21 cellular contexts compared by ENCODE assay signal in the genomic region with DNA sequence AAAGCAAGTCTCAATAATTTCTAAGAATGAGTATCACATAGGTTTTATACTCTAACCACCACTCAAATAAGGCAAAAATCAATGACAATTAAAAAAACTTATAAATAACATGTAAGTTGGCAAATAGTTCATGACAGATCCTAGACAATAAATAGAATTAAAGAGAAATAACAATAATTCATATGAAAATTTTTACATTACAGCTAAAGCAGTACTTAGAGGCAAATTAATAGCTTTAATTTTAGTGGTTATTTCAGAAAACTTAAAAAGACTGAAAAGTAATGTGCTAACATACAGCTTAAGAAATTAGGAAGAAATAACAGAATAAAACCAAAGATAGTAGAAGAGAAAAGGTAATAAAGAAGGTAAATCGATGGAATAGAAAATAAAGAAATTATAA.
DNase-seq lines count a peak whose midpoint lies in the region; ATAC-seq and TF ChIP-seq lines count a peak whose summit lies in the region.
"Had no signal": no experiment of that assay in that cellular context is flagged by ENCODE, and none has a peak within 500 bp of the region (broad histone marks: within the 10 kb centered on the region; RNA-seq: fewer than 3 reads in every experiment).

No MANE protein-coding gene starts in this region.

- H3K4me2 ChIP-seq in hepatocyte, result no peak overlapping the region
- H3K4me2 ChIP-seq: BLaER1 had no signal

- no peaks in the 10 kb centered on the region for H4K20me1 ChIP-seq in hepatocyte (ENCODE audit: insufficient read depth, poor library complexity, severe bottlenecking)
- H4K20me1 ChIP-seq: BLaER1 had no signal

- TF ChIP-seq POLR2A in right lobe of liver (IDR thresholded peaks at IDR 0.05), result no peak
- TF ChIP-seq POLR2A in gastrocnemius medialis (IDR thresholded peaks at IDR 0.05), result no peak

- H3K9me3 ChIP-seq in HEK293 (ENCODE audit: control insufficient read depth, insufficient read depth, low read depth, low read length) (no peaks in the 10 kb centered on the region), hepatocyte (ENCODE audit: low read depth) (peaks cover 5% of the 10 kb centered on the region), right lobe of liver (peaks cover 0 to 5% (median 0%) of the 10 kb centered on the region in 4 donors), gastrocnemius medialis (peaks cover 0 to 22% (median 7%) of the 10 kb centered on the region in 3 donors)
- H3K9me3 ChIP-seq: BE2C had no signal

- TF ChIP-seq CTCF in HEK293 (tag by site-specific recombination; IDR thresholded peaks at IDR 0.05) (no peak), hepatocyte (IDR thresholded peaks at IDR 0.05; ENCODE audit: poor library complexity) (no peak), right lobe of liver (IDR thresholded peaks at IDR 0.05) (no peak), gastrocnemius medialis (IDR thresholded peaks at IDR 0.05 in 4 of 5, conservative IDR thresholded peaks at IDR 0.05 in 1 of 5) (no peak)

- ATAC-seq in right lobe of liver, result no peak
- ATAC-seq in gastrocnemius medialis, result no peak

- H3K27ac ChIP-seq in HEK293 (ENCODE audit: extremely low read depth, low read depth, low read length), result no peak overlapping the region
- H3K27ac ChIP-seq in hepatocyte, result no peak overlapping the region
- H3K27ac ChIP-seq in right lobe of liver, result no peak overlapping the region
- H3K27ac ChIP-seq in gastrocnemius medialis, result no peak overlapping the region
- H3K27ac ChIP-seq: BLaER1 had no signal

- CTCF ChIA-PET in HEK293 (lab: Yijun Ruan, JAX), result no interaction called here

- intact Hi-C loops in right lobe of liver (cut with DNase I) (no loop called here), gastrocnemius medialis (cut with DNase I; ENCODE audit: low total_unique reads) (no loop called here)

- in situ Hi-C loops in gastrocnemius medialis (cut with MboI; ENCODE audit: low sequenced_read_pairs in 4 of 4), result no loop called here

- H3K4me3 ChIP-seq in HEK293 (ENCODE audit: low read depth, low read length) (no peak overlapping the region), hepatocyte (peak overlapping the region; percentile 8), right lobe of liver (no peak overlapping the region), gastrocnemius medialis (no peak overlapping the region)
- H3K4me3 ChIP-seq: BLaER1 had no signal

- no peak overlapping the region for H2AFZ ChIP-seq in hepatocyte

- no peak for DNase-seq in hepatocyte (ENCODE audit: low spot score)
- DNase-seq in right lobe of liver, result no peak
- no peak for DNase-seq in T-helper 1 cell
- DNase-seq in gastrocnemius medialis, result no peak
- DNase-seq: 8988T; ACHN; BE2C; C1 segment of cervical spinal cord; CD4-positive, alpha-beta memory T cell; CD4-positive, CD25-positive, alpha-beta regulatory T cell; CD8-positive, alpha-beta memory T cell; COR-L47; DMS 273 treated with DMSO at 0.1 percent for 48 hours; DMS153; DMS53; DMS79; DND-41; EL; GF-D8 had no signal

- H3K36me3 ChIP-seq in HEK293 (ENCODE audit: control insufficient read depth in 2 of 2, insufficient read depth in 1 of 2, low read length in 2 of 2) (no peaks in the 10 kb centered on the region), hepatocyte (replicated peaks; ENCODE audit: insufficient read depth, low read depth) (no peaks in the 10 kb centered on the region), right lobe of liver (no peaks in the 10 kb centered on the region), gastrocnemius medialis (no peaks in the 10 kb centered on the region)
- H3K36me3 ChIP-seq: BE2C, BLaER1 had no signal

- POLR2A ChIA-PET in HEK293 (lab: Yijun Ruan, JAX), result no interaction called here

- 94% methylated on average over 1 of the region's 1 CpG for WGBS in hepatocyte (ENCODE audit: low lambda C conversion rate, missing lambda C conversion rate)
- WGBS in right lobe of liver (ENCODE audit: insufficient coverage, low coverage, low lambda C conversion rate, missing lambda C conversion rate), result 67% methylated on average over 1 of the region's 1 CpG

- no peaks in the 10 kb centered on the region for H3K79me2 ChIP-seq in hepatocyte

- H3K4me1 ChIP-seq in HEK293 (ENCODE audit: control insufficient read depth, insufficient read depth, low read length), result no peaks in the 10 kb centered on the region
- no peaks in the 10 kb centered on the region for H3K4me1 ChIP-seq in hepatocyte (ENCODE audit: insufficient read depth)
- H3K4me1 ChIP-seq in right lobe of liver, result no peaks in the 10 kb centered on the region
- no peaks in the 10 kb centered on the region for H3K4me1 ChIP-seq in gastrocnemius medialis
- H3K4me1 ChIP-seq: BE2C, BLaER1 had no signal

- H3K9me2 ChIP-seq in hepatocyte (replicated peaks; ENCODE audit: insufficient read depth), result no peaks in the 10 kb centered on the region

- no peaks in the 10 kb centered on the region for H3K27me3 ChIP-seq in hepatocyte
- H3K27me3 ChIP-seq in right lobe of liver, result no peaks in the 10 kb centered on the region
- H3K27me3 ChIP-seq in gastrocnemius medialis, result no peaks in the 10 kb centered on the region
- H3K27me3 ChIP-seq: BE2C, BLaER1 had no signal

TF ChIP-seq in HEK293, 187 proteins besides CTCF, POLR2A, EP300 and RAD21:
- peak; percentile 96 for TF ChIP-seq SETDB1 (IDR thresholded peaks at IDR 0.05; ENCODE audit: insufficient read length, low read length)
- no peak for TF ChIP-seq ZNF426 (tag by site-specific recombination; IDR thresholded peaks at IDR 0.05)
TF ChIP-seq in HEK293: peak in this region for 1.
